ENCODE assay signal across 14 cellular contexts in the genomic region with DNA sequence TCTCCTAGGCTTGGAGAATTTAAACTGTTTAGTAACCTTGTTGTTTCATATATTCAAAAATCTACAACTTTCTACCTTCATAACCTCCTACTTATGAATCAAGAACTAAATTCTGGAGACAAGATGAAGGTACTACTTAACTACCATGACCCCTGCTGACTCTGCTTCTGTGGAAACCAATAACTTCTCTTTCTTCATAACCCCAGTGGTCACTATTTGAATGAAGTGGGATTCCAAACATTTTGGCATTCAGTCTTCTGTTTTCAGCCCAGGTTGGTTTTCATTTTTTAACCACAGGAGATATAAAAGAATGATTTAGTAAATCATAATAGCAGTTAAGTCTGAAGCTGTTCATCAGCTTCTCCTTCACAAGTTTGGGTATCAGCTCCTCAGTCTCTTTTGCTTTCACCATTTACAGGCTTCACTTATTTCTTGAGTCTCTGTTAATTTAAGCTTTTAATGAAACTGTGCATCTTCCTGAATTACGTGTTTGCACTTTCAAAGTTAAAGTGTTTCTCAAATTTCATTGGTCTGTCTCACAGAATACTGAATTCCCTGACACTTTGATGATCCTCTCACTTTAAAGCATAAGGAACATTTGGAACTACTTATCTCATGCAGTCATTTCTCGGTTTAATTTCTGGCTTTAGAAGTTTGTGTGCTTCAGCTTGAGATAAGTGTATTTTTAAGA. TPM values are rescaled to one million over a fixed set of nuclear protein-coding genes. Genes with fewer than 3 reads are reported as not detected.
DNase-seq lines count a peak whose midpoint lies in the region; ATAC-seq, FAIRE-seq and TF ChIP-seq lines count a peak whose summit lies in the region.
"Had no signal": no experiment of that assay in that cellular context is flagged by ENCODE, and none has a peak within 500 bp of the region (broad histone marks: within the 10 kb centered on the region; RNA-seq: fewer than 3 reads in every experiment).

No MANE protein-coding gene starts in this region.

- H3K9me2 ChIP-seq in GM23248 (ENCODE audit: insufficient read depth) (no peaks in the 10 kb centered on the region), PC-3 (replicated peaks; ENCODE audit: low read length) (no peaks in the 10 kb centered on the region)

- peaks cover 58% of the 10 kb centered on the region for H3K4me1 ChIP-seq in CD4-positive, CD25-positive, alpha-beta regulatory T cell (ENCODE audit: control insufficient read depth, insufficient read depth, low read length, poor library complexity, severe bottlenecking)
- H3K4me1 ChIP-seq in GM23248 (ENCODE audit: insufficient read depth) (peaks cover 51% of the 10 kb centered on the region), astrocyte (ENCODE audit: insufficient read depth, low read length) (no peaks in the 10 kb centered on the region), PC-3 (ENCODE audit: insufficient read depth, low read length) (peaks cover 6% of the 10 kb centered on the region; the same call in 1 of the 2 replicates), transverse colon (peaks cover 42 to 99% (median 81%) of the 10 kb centered on the region in 4 donors)

- TF ChIP-seq POLR2A in transverse colon (IDR thresholded peaks at IDR 0.05), result no peak

- no peak for ATAC-seq in CD4-positive, CD25-positive, alpha-beta regulatory T cell (ENCODE audit: low read depth in 2 of 2)
- ATAC-seq in natural killer cell (no peak), PC-3 (no peak), GM21528 (IDR thresholded peaks at IDR 0.05; ENCODE audit: low FRiP score, unreplicated experiment) (no peak)
- ATAC-seq: mucosa of descending colon had no signal

- 4 to 6% methylated on average over 2 of the region's 2 CpGs for WGBS in GM23248 (ENCODE audit: low coverage in 1 of 2, low lambda C conversion rate in 2 of 2, missing lambda C conversion rate in 2 of 2), 2 experiments
- 46 to 73% methylated on average over 2 of the region's 2 CpGs for WGBS in transverse colon (ENCODE audit: low coverage in 1 of 2), 2 donors

- H3K9me3 Mint-ChIP-seq in CD4-positive, CD25-positive, alpha-beta regulatory T cell, result peaks cover 0 to 1% (median 0%) of the 10 kb centered on the region in 7 donors
- H3K9me3 Mint-ChIP-seq in astrocyte (ENCODE audit: unreplicated experiment) (no peaks in the 10 kb centered on the region), natural killer cell (no peaks in the 10 kb centered on the region)

- no peak overlapping the region for H2AFZ ChIP-seq in GM23248
- H2AFZ ChIP-seq in astrocyte (ENCODE audit: low read depth, low read length), result no peak overlapping the region
- H2AFZ ChIP-seq in PC-3 (ENCODE audit: low read length), result no peak overlapping the region

- H3K4me2 ChIP-seq in GM23248 (ENCODE audit: unreplicated experiment), result peak overlapping the region; percentile 40
- no peak overlapping the region for H3K4me2 ChIP-seq in astrocyte (ENCODE audit: low read length)
- H3K4me2 ChIP-seq in PC-3 (ENCODE audit: low read length), result no peak overlapping the region

- in situ Hi-C loops in GM23248 (cut with MboI) (no loop called here), transverse colon (cut with MboI; ENCODE audit: low pct_ligation_motif_present in 1 of 4, low pct_unique_long_range_greater_than_20kb in 1 of 4, low sequenced_read_pairs in 3 of 4) (no loop called here)

- intact Hi-C loops in natural killer cell (cut with micrococcal nuclease), result no loop called here
- intact Hi-C loops in PC-3 (cut with micrococcal nuclease), result no loop called here
- intact Hi-C loops in transverse colon (cut with DNase I; ENCODE audit: low total_unique reads), result no loop called here

- H3K4me3 Mint-ChIP-seq in CD4-positive, CD25-positive, alpha-beta regulatory T cell, result peak overlapping the region; percentile 49 to 76 (median 72)
- H3K4me3 Mint-ChIP-seq in astrocyte (ENCODE audit: unreplicated experiment), result no peak overlapping the region
- peak overlapping the region; percentile 7 for H3K4me3 Mint-ChIP-seq in natural killer cell

- H3K27ac ChIP-seq in CD4-positive, CD25-positive, alpha-beta regulatory T cell (ENCODE audit: insufficient read depth, low read length, poor library complexity, severe bottlenecking), result no peak overlapping the region
- peak overlapping the region; percentile 35 for H3K27ac ChIP-seq in GM23248
- no peak overlapping the region for H3K27ac ChIP-seq in astrocyte (ENCODE audit: low read depth, low read length)
- no peak overlapping the region for H3K27ac ChIP-seq in PC-3 (ENCODE audit: low read length)
- peak overlapping the region in 2 of 4 donors; percentile 12 to 76 for H3K27ac ChIP-seq in transverse colon
- H3K27ac ChIP-seq: RWPE1 had no signal

- CTCF ChIA-PET in PC-3 (lab: Charles Lee), result no interaction called here

- H4K20me1 ChIP-seq in GM23248 (ENCODE audit: insufficient read depth) (peaks cover 52% of the 10 kb centered on the region), astrocyte (ENCODE audit: insufficient read depth, low read length) (peaks cover 99% of the 10 kb centered on the region), PC-3 (ENCODE audit: low read length) (peaks cover 32% of the 10 kb centered on the region; the same call in 1 of the 2 replicates)

- no peak for DNase-seq in CD4-positive, CD25-positive, alpha-beta regulatory T cell
- DNase-seq in GM23248 (peak; percentile 39), astrocyte (ENCODE audit: low read depth) (peak; percentile 44), natural killer cell (no peak), PC-3 (no peak), DMS53 treated with DMSO at 0.1 percent for 48 hours (lab: John Stamatoyannopoulos, UW; ENCODE audit: unreplicated experiment) (no peak), transverse colon (no peak)
- DNase-seq: GOT3, mucosa of descending colon, NCI-H446, T1000 had no signal

- H3K27me3 Mint-ChIP-seq in CD4-positive, CD25-positive, alpha-beta regulatory T cell, result no peaks in the 10 kb centered on the region
- H3K27me3 Mint-ChIP-seq in astrocyte (ENCODE audit: low read depth, unreplicated experiment) (no peaks in the 10 kb centered on the region), natural killer cell (ENCODE audit: low read depth in 2 of 2) (no peaks in the 10 kb centered on the region)

- POLR2A ChIA-PET in PC-3 (lab: Charles Lee; ENCODE audit: unreplicated experiment), result no interaction called here

- no peak for TF ChIP-seq EP300 in transverse colon (IDR thresholded peaks at IDR 0.05; ENCODE audit: low read depth)

- TF ChIP-seq CTCF in astrocyte (IDR thresholded peaks at IDR 0.05; ENCODE audit: insufficient read depth, low read depth, low read length), result no peak
- TF ChIP-seq CTCF in natural killer cell (IDR thresholded peaks at IDR 0.05), result no peak
- TF ChIP-seq CTCF in PC-3 (conservative IDR thresholded peaks at IDR 0.05; ENCODE audit: low read depth, low read length), result no peak
- no peak for TF ChIP-seq CTCF in transverse colon (IDR thresholded peaks at IDR 0.05)

- H3K27ac Mint-ChIP-seq in CD4-positive, CD25-positive, alpha-beta regulatory T cell, result peak overlapping the region; percentile 42 to 83 (median 64)
- H3K27ac Mint-ChIP-seq in astrocyte (ENCODE audit: unreplicated experiment) (no peak overlapping the region), natural killer cell (peak overlapping the region; percentile 17 to 77)

- no peak for FAIRE-seq in astrocyte (lab: Jason Lieb, UNC)

- peaks cover 100% of the 10 kb centered on the region for H3K79me2 ChIP-seq in GM23248 (ENCODE audit: insufficient read depth)
- peaks cover 100% of the 10 kb centered on the region for H3K79me2 ChIP-seq in astrocyte (ENCODE audit: insufficient read depth, low read length)
- peaks cover 100% of the 10 kb centered on the region for H3K79me2 ChIP-seq in PC-3 (ENCODE audit: low read length)

- peaks cover 43 to 99% (median 83%) of the 10 kb centered on the region in 4 donors for H3K4me1 Mint-ChIP-seq in CD4-positive, CD25-positive, alpha-beta regulatory T cell
- H3K4me1 Mint-ChIP-seq in astrocyte (ENCODE audit: low read depth, unreplicated experiment), result peaks cover 48% of the 10 kb centered on the region
- H3K4me1 Mint-ChIP-seq in natural killer cell, result peaks cover 64 to 75% of the 10 kb centered on the region in 2 donors

- no peaks in the 10 kb centered on the region for H3K27me3 ChIP-seq in CD4-positive, CD25-positive, alpha-beta regulatory T cell (ENCODE audit: control insufficient read depth, insufficient read depth, low read length)
- H3K27me3 ChIP-seq in GM23248 (replicated peaks; ENCODE audit: insufficient read depth), result no peaks in the 10 kb centered on the region
- no peaks in the 10 kb centered on the region for H3K27me3 ChIP-seq in astrocyte (ENCODE audit: insufficient read depth, low read length)
- H3K27me3 ChIP-seq in PC-3 (ENCODE audit: low read length), result no peaks in the 10 kb centered on the region
- no peaks in the 10 kb centered on the region for H3K27me3 ChIP-seq in transverse colon
- H3K27me3 ChIP-seq: breast epithelium had no signal

- no peaks in the 10 kb centered on the region for H3K9me3 ChIP-seq in CD4-positive, CD25-positive, alpha-beta regulatory T cell (ENCODE audit: control insufficient read depth in 2 of 2, low read length in 2 of 2)
- H3K9me3 ChIP-seq in GM23248 (ENCODE audit: low read depth) (no peaks in the 10 kb centered on the region), astrocyte (ENCODE audit: insufficient read depth, low read depth, low read length) (no peaks in the 10 kb centered on the region), PC-3 (ENCODE audit: low read length) (no peaks in the 10 kb centered on the region), transverse colon (no peaks in the 10 kb centered on the region)
- H3K9me3 ChIP-seq: breast epithelium, mucosa of descending colon had no signal

- H3K36me3 Mint-ChIP-seq in CD4-positive, CD25-positive, alpha-beta regulatory T cell, result peaks cover 13% of the 10 kb centered on the region
- H3K36me3 Mint-ChIP-seq in astrocyte (ENCODE audit: low read depth, unreplicated experiment) (peaks cover 2% of the 10 kb centered on the region), natural killer cell (no peaks in the 10 kb centered on the region)

- H3K9ac ChIP-seq in GM23248, result peak overlapping the region; percentile 15; the same call in 1 of the 2 replicates
- no peak overlapping the region for H3K9ac ChIP-seq in astrocyte (ENCODE audit: low read length)
- no peak overlapping the region for H3K9ac ChIP-seq in PC-3 (ENCODE audit: low read length)

- H3K4me3 ChIP-seq in CD4-positive, CD25-positive, alpha-beta regulatory T cell (ENCODE audit: low read depth, low read length), result peak overlapping the region; percentile 51
- 0 out of 2 replicates have a peak overlapping the region, but pooled peaks have one; percentile 6 for H3K4me3 ChIP-seq in GM23248
- H3K4me3 ChIP-seq in astrocyte (ENCODE audit: insufficient read depth, low read depth, low read length), result no peak overlapping the region
- H3K4me3 ChIP-seq in PC-3 (ENCODE audit: low read length), result no peak overlapping the region
- H3K4me3 ChIP-seq in transverse colon, result no peak overlapping the region
- H3K4me3 ChIP-seq: breast epithelium, mucosa of descending colon had no signal

- no TSS peak for BruUV-seq in PC-3 (replicated peaks; lab: Mats Ljungman, UMichigan)

- H3K36me3 ChIP-seq in CD4-positive, CD25-positive, alpha-beta regulatory T cell (ENCODE audit: control insufficient read depth, insufficient read depth, low read length), result no peaks in the 10 kb centered on the region
- H3K36me3 ChIP-seq in GM23248 (ENCODE audit: low read depth) (no peaks in the 10 kb centered on the region), astrocyte (ENCODE audit: insufficient read depth, low read length) (no peaks in the 10 kb centered on the region), PC-3 (ENCODE audit: low read depth, low read length) (no peaks in the 10 kb centered on the region), transverse colon (no peaks in the 10 kb centered on the region)
- H3K36me3 ChIP-seq: breast epithelium had no signal

- H3F3A ChIP-seq in GM23248 (ENCODE audit: insufficient read depth) (peaks cover 38% of the 10 kb centered on the region), PC-3 (ENCODE audit: low read length, unreplicated experiment) (no peaks in the 10 kb centered on the region)

RNA-seq across cellular contexts. Expression of a gene that starts 9.5 kb away (rescaled TPM):
- total RNA-seq in CD4-positive, CD25-positive, alpha-beta regulatory T cell, result 99.4 TPM
- 10 to 100 TPM; 35.1 to 52.9 (median 39.9) TPM for polyA plus RNA-seq in CD4-positive, CD25-positive, alpha-beta regulatory T cell
- total RNA-seq in GM23248 (2014; rRNA removed; shearing (Covaris generic)), result 50.8 and 67.9 TPM in 2 replicates
- polyA plus RNA-seq in GM23248 (2016; fragmentation: Nextera tagmentation; extraction: Ambion mirVana), result 43.1 and 45.8 TPM in 2 replicates
- 100 and 101 TPM in 2 replicates for total RNA-seq in astrocyte
- 100 to 1,000 TPM; 102 to 117 (median 108) TPM for total RNA-seq in natural killer cell
- 36.3 and 38.0 TPM in 2 replicates for total RNA-seq in PC-3 (2014; rRNA removed)
- 100 to 1,000 TPM in 2 of 4 donors, 10 to 100 TPM in 2; 59.1 to 136 (median 107) TPM for total RNA-seq in transverse colon

Comparison
In these comparisons a context has a peak if more than half of its experiments do, and no peak if none do; other contexts are left out.
1. DNase-seq: peak in GM23248 (single experiment) and astrocyte (single experiment); none in CD4-positive, CD25-positive, alpha-beta regulatory T cell (0 of 3), natural killer cell (single experiment), PC-3 (single experiment), DMS53 treated with DMSO at 0.1 percent for 48 hours (single experiment) and transverse colon (single experiment).
2. H3K4me3 ChIP-seq: peak in CD4-positive, CD25-positive, alpha-beta regulatory T cell (single experiment) and GM23248 (single experiment); none in astrocyte (single experiment), PC-3 (single experiment) and transverse colon (0 of 4).